In genomic region chr19:18119243-18120105, GRCh38 we compare ENCODE assay signal across 10 cellular contexts. TPM values are rescaled to one million over a fixed set of nuclear protein-coding genes. Genes with fewer than 3 reads are reported as not detected.
DNase-seq lines count a peak whose midpoint lies in the region; ATAC-seq and TF ChIP-seq lines count a peak whose summit lies in the region.
"Had no signal": no experiment of that assay in that cellular context is flagged by ENCODE, and none has a peak within 500 bp of the region (broad histone marks: within the 10 kb centered on the region; RNA-seq: fewer than 3 reads in every experiment).

No MANE protein-coding gene starts in this region.

- no peaks in the 10 kb centered on the region for H4K20me1 ChIP-seq in SK-N-SH (ENCODE audit: insufficient read depth)

- CTCF ChIA-PET in SK-N-SH (lab: Yijun Ruan, JAX) = interaction anchor here (1.0 to 3.2 kb wide), 6 partner anchors 8 to 48 kb away, joined by 4 to 16 read pairs (median 4); partner anchors contain the start of gene PIK3R2

- TF ChIP-seq EP300 in SK-N-SH (IDR thresholded peaks at IDR 0.05; ENCODE audit: borderline replicate concordance in 1 of 2, low read depth in 1 of 2, low read length in 1 of 2) = no peak

- H3K27ac Mint-ChIP-seq in activated naive CD4-positive, alpha-beta T cell treated with anti-CD3 and anti-CD28 coated beads, Interleukin-2, amount 50 U/mL, for 72 hours = peak overlapping the region; percentile 89 to 93

- no peaks in the 10 kb centered on the region for H3K27me3 ChIP-seq in SK-N-SH (ENCODE audit: insufficient read depth)
- no peaks in the 10 kb centered on the region for H3K27me3 ChIP-seq in neuron (ENCODE audit: insufficient read depth, low read length)
- H3K27me3 ChIP-seq in upper lobe of right lung = no peaks in the 10 kb centered on the region

- H3K9ac ChIP-seq in SK-N-SH = no peak overlapping the region

- H3K27ac ChIP-seq in SK-N-SH (ENCODE audit: low read depth in 2 of 2, low read length in 1 of 2) (no peak overlapping the region), upper lobe of right lung (peak overlapping the region; percentile 17)

- TF ChIP-seq RAD21 in SK-N-SH (IDR thresholded peaks at IDR 0.05; ENCODE audit: low read length) = no peak

- H3K36me3 ChIP-seq in SK-N-SH (replicated peaks in 1 of 2; ENCODE audit: control insufficient read depth in 1 of 2, insufficient read depth in 2 of 2, low read length in 1 of 2) = peaks cover 0 to 9% of the 10 kb centered on the region in 2 experiments
- peaks cover 19% of the 10 kb centered on the region for H3K36me3 ChIP-seq in neuron (ENCODE audit: insufficient read depth, low read length)
- peaks cover 27% of the 10 kb centered on the region for H3K36me3 ChIP-seq in upper lobe of right lung

- peaks cover 3% of the 10 kb centered on the region for H3F3A ChIP-seq in SK-N-SH (replicated peaks; ENCODE audit: insufficient read depth)

- intact Hi-C loops in upper lobe of right lung (cut with DNase I) = loop anchor here (10.0 kb wide), 1 partner anchor 45 kb away; no protein-coding TSS in a partner anchor

- no peaks in the 10 kb centered on the region for H3K9me3 ChIP-seq in SK-N-SH
- no peaks in the 10 kb centered on the region for H3K9me3 ChIP-seq in neuron (ENCODE audit: low read length)
- no peaks in the 10 kb centered on the region for H3K9me3 ChIP-seq in upper lobe of right lung
- H3K9me3 ChIP-seq: A549 had no signal

- ATAC-seq in SK-N-SH treated with all-trans-retinoic acid at 6 μM for 48 hours = no peak
- peak; percentile 44 to 46 for ATAC-seq in activated naive CD4-positive, alpha-beta T cell treated with anti-CD3 and anti-CD28 coated beads, Interleukin-2, amount 50 U/mL, for 72 hours
- ATAC-seq in upper lobe of right lung = no peak
- ATAC-seq in HG03469 (IDR thresholded peaks at IDR 0.05; ENCODE audit: unreplicated experiment) = no peak
- ATAC-seq: A549 had no signal

- no peak overlapping the region for H2AFZ ChIP-seq in SK-N-SH (ENCODE audit: low read depth)
- no peak overlapping the region for H2AFZ ChIP-seq in neuron (ENCODE audit: low read depth, low read length)

- no peaks in the 10 kb centered on the region for H3K79me2 ChIP-seq in SK-N-SH (ENCODE audit: insufficient read depth)

- peaks cover 0 to 5% of the 10 kb centered on the region in 2 donors for H3K36me3 Mint-ChIP-seq in activated naive CD4-positive, alpha-beta T cell treated with anti-CD3 and anti-CD28 coated beads, Interleukin-2, amount 50 U/mL, for 72 hours

- H3K4me3 ChIP-seq in SK-N-SH (ENCODE audit: low read depth in 2 of 2, low read length in 1 of 2) (no peak overlapping the region), neuron (ENCODE audit: low read length) (peak overlapping the region; percentile 67), upper lobe of right lung (peak overlapping the region; percentile 74)
- H3K4me3 ChIP-seq: A549 had no signal

- TF ChIP-seq CTCF in SK-N-SH (IDR thresholded peaks at IDR 0.05) (no peak), upper lobe of right lung (IDR thresholded peaks at IDR 0.05) (no peak)

- peaks cover 3 to 13% of the 10 kb centered on the region in 2 experiments; a peak in 2 of 4 replicates for H3K4me1 ChIP-seq in SK-N-SH (ENCODE audit: control insufficient read depth in 1 of 2, insufficient read depth in 2 of 2, low read depth in 1 of 2, low read length in 1 of 2)
- peaks cover 15% of the 10 kb centered on the region for H3K4me1 ChIP-seq in neuron (ENCODE audit: insufficient read depth, low read length)
- peaks cover 19% of the 10 kb centered on the region for H3K4me1 ChIP-seq in upper lobe of right lung

- peak overlapping the region; percentile 97; the same call in 1 of the 2 replicates for H3K4me2 ChIP-seq in SK-N-SH

- 92% methylated on average over 18 of the region's 22 CpGs for WGBS in SK-N-SH (ENCODE audit: low lambda C conversion rate)

- POLR2A ChIA-PET in SK-N-SH (lab: Yijun Ruan, JAX) = interaction anchor here (1.0 kb wide), 1 partner anchor 14 kb away, joined by 3 read pairs; no protein-coding TSS in a partner anchor

- H3K9me2 ChIP-seq in SK-N-SH = no peaks in the 10 kb centered on the region

- DNase-seq in SK-N-SH (no peak), upper lobe of right lung (no peak), AG08396 (ENCODE audit: low spot score) (no peak), NCI-H2107 (lab: John Stamatoyannopoulos, UW) (no peak)
- DNase-seq in activated naive CD4-positive, alpha-beta T cell treated with anti-CD3 and anti-CD28 coated beads, Interleukin-2, amount 50 U/mL, for 72 hours (ENCODE audit: low spot score in 2 of 2) = peak; percentile 57 to 64

- H3K9me3 Mint-ChIP-seq in activated naive CD4-positive, alpha-beta T cell treated with anti-CD3 and anti-CD28 coated beads, Interleukin-2, amount 50 U/mL, for 72 hours = no peaks in the 10 kb centered on the region

TF ChIP-seq in SK-N-SH, 30 proteins besides CTCF, POLR2A, EP300 and RAD21 (continues in another document):
- TF ChIP-seq CHD2 (IDR thresholded peaks at IDR 0.05; ENCODE audit: low read length, partially characterized antibody) = no peak
- no peak for TF ChIP-seq TEAD4 (IDR thresholded peaks at IDR 0.05; ENCODE audit: borderline replicate concordance, insufficient read depth)
- TF ChIP-seq YY1 (IDR thresholded peaks at IDR 0.05; ENCODE audit: low read depth) = no peak
- TF ChIP-seq GATA2 (CRISPR knock-in tag; IDR thresholded peaks at IDR 0.05) = no peak
- TF ChIP-seq MEF2A (IDR thresholded peaks at IDR 0.05; ENCODE audit: borderline replicate concordance, low read depth) = no peak
- TF ChIP-seq ELF1 (IDR thresholded peaks at IDR 0.05) = no peak
- no peak for TF ChIP-seq SMC3 (IDR thresholded peaks at IDR 0.05; ENCODE audit: low read depth, low read length)
- TF ChIP-seq RCOR1 (IDR thresholded peaks at IDR 0.05; ENCODE audit: low read length) = no peak
- no peak for TF ChIP-seq NFIC (IDR thresholded peaks at IDR 0.05; ENCODE audit: borderline replicate concordance)
- no peak for TF ChIP-seq FOXM1 (IDR thresholded peaks at IDR 0.05; ENCODE audit: low read depth)

TF ChIP-seq in SK-N-SH treated with all-trans-retinoic acid at 6 μM for 48 hours, 23 proteins besides CTCF, POLR2A, EP300 and RAD21:
- no peak for TF ChIP-seq SNAI2 (CRISPR knock-in tag; IDR thresholded peaks at IDR 0.05)
- TF ChIP-seq PPARA (CRISPR knock-in tag; IDR thresholded peaks at IDR 0.05; ENCODE audit: borderline replicate concordance) = no peak

RNA-seq across cellular contexts. Expression of gene MAST3, which starts 21.9 kb away (rescaled TPM):
- polyA plus RNA-seq in SK-N-SH (2012; rRNA removed) = 3.1 and 4.5 TPM in 2 replicates
- polyA plus RNA-seq in SK-N-SH (2012; cell fraction: cytosol; rRNA removed) = 1.9 and 3.1 TPM in 2 replicates
- polyA plus RNA-seq in SK-N-SH (2012; cell fraction: nucleus; rRNA removed) = 12.8 and 17.8 TPM in 2 replicates
- total RNA-seq in activated naive CD4-positive, alpha-beta T cell treated with anti-CD3 and anti-CD28 coated beads, Interleukin-2, amount 50 U/mL, for 72 hours = 10 to 100 TPM; 19.5 to 54.6 TPM
- total RNA-seq in upper lobe of right lung = 23.1 TPM

RNA-seq across cellular contexts. Expression of gene IL12RB1, which starts 32.7 kb away (rescaled TPM):
- 0.02 TPM in 1 of 2 replicates, not detected in the other for polyA plus RNA-seq in SK-N-SH (2012; rRNA removed)
- 0.05 TPM in 1 of 2 replicates, not detected in the other for polyA plus RNA-seq in SK-N-SH (2012; cell fraction: cytosol; rRNA removed)
- not detected in 2 replicates for polyA plus RNA-seq in SK-N-SH (2012; cell fraction: nucleus; rRNA removed)
- 10 to 100 TPM; 14.6 to 25.0 TPM for total RNA-seq in activated naive CD4-positive, alpha-beta T cell treated with anti-CD3 and anti-CD28 coated beads, Interleukin-2, amount 50 U/mL, for 72 hours
- total RNA-seq in upper lobe of right lung = 6.2 TPM
- total RNA-seq: renal cortical epithelial cell had no signal
- polyA plus RNA-seq: A549 had no signal

RNA-seq across cellular contexts. Expression of gene PIK3R2, which starts 33.5 kb away (rescaled TPM):
- polyA plus RNA-seq in SK-N-SH (2012; rRNA removed) = 27.5 and 36.6 TPM in 2 replicates
- 17.4 and 30.3 TPM in 2 replicates for polyA plus RNA-seq in SK-N-SH (2012; cell fraction: cytosol; rRNA removed)
- polyA plus RNA-seq in SK-N-SH (2012; cell fraction: nucleus; rRNA removed) = 52.1 and 53.0 TPM in 2 replicates
- total RNA-seq in activated naive CD4-positive, alpha-beta T cell treated with anti-CD3 and anti-CD28 coated beads, Interleukin-2, amount 50 U/mL, for 72 hours = 10 to 100 TPM; 13.6 to 18.3 TPM
- total RNA-seq in upper lobe of right lung = 24.2 TPM

RNA-seq across cellular contexts. Expression of gene IFI30, which starts 54.1 kb away (rescaled TPM):
- polyA plus RNA-seq in SK-N-SH (2012; rRNA removed) = 10.7 and 11.6 TPM in 2 replicates
- polyA plus RNA-seq in SK-N-SH (2012; cell fraction: cytosol; rRNA removed) = 4.4 and 6.7 TPM in 2 replicates
- polyA plus RNA-seq in SK-N-SH (2012; cell fraction: nucleus; rRNA removed) = 4.5 and 5.5 TPM in 2 replicates
- 10 to 100 TPM; 28.0 to 65.3 TPM for total RNA-seq in activated naive CD4-positive, alpha-beta T cell treated with anti-CD3 and anti-CD28 coated beads, Interleukin-2, amount 50 U/mL, for 72 hours
- 554 TPM for total RNA-seq in upper lobe of right lung

Comparison
In these comparisons a context has a peak if more than half of its experiments do, and no peak if none do; other contexts are left out.
1. DNase-seq: peak in activated naive CD4-positive, alpha-beta T cell treated with anti-CD3 and anti-CD28 coated beads, Interleukin-2, amount 50 U/mL, for 72 hours (2 of 2); none in SK-N-SH (single experiment), upper lobe of right lung (single experiment), AG08396 (single experiment) and NCI-H2107 (single experiment).
2. H3K4me3 ChIP-seq: peak in neuron (single experiment) and upper lobe of right lung (single experiment); none in SK-N-SH (0 of 2).
3. ATAC-seq: peak in activated naive CD4-positive, alpha-beta T cell treated with anti-CD3 and anti-CD28 coated beads, Interleukin-2, amount 50 U/mL, for 72 hours (2 of 2); none in SK-N-SH treated with all-trans-retinoic acid at 6 μM for 48 hours (single experiment), upper lobe of right lung (single experiment) and HG03469 (single experiment).